ENCODE assay signal across 8 cellular contexts in genomic region chr12:6961278-6961694, GRCh38. TPM values are rescaled to one million over a fixed set of nuclear protein-coding genes. Genes with fewer than 3 reads are reported as not detected.
DNase-seq lines count a peak whose midpoint lies in the region; ATAC-seq lines count a peak whose summit lies in the region.

No MANE protein-coding gene starts in this region.

- DNase-seq in NOMO-1 (lab: John Stamatoyannopoulos, UW; ENCODE audit: unreplicated experiment in 2 of 2) (peak; percentile 12 to 61), NOMO-1 treated with dmso at 0.1 percent for 144 hours (lab: John Stamatoyannopoulos, UW; ENCODE audit: unreplicated experiment) (no peak), T follicular helper cell (ENCODE audit: low read depth) (peak; percentile 86), immature natural killer cell (peak; percentile 83 to 89 (median 83)), cerebellar nuclear complex (lab: John Stamatoyannopoulos, UW) (no peak)
- DNase-seq in activated naive CD8-positive, alpha-beta T cell treated with anti-CD3 and anti-CD28 coated beads, Interleukin-2, amount 50 U/mL, for 16 hours (ENCODE audit: low read depth, low spot score) = peak; percentile 86
- DNase-seq in stimulated activated CD4-positive, alpha-beta T cell treated with anti-CD3 and anti-CD28 coated beads, Interleukin-2, amount 100 ng/mL, for 24 hours = peak; percentile 93 to 94

- peaks cover 15 to 33% (median 16%) of the 10 kb centered on the region in 3 donors for H3K27me3 Mint-ChIP-seq in immature natural killer cell (ENCODE audit: low read depth in 3 of 3)

- peaks cover 21 to 49% (median 33%) of the 10 kb centered on the region in 3 donors for H3K36me3 Mint-ChIP-seq in immature natural killer cell

- H3K27ac Mint-ChIP-seq in immature natural killer cell = peak overlapping the region; percentile 95 to 99 (median 97)

- H3K9me3 Mint-ChIP-seq in immature natural killer cell = no peaks in the 10 kb centered on the region

- H3K4me1 Mint-ChIP-seq in immature natural killer cell = peaks cover 70 to 82% of the 10 kb centered on the region in 2 donors

- H3K4me3 Mint-ChIP-seq in immature natural killer cell = peak overlapping the region; percentile 70 to 82 (median 81)

- ATAC-seq in HG03469 (IDR thresholded peaks at IDR 0.05; ENCODE audit: unreplicated experiment) = no peak

RNA-seq across cellular contexts. Expression of gene PHB2, which starts 9.2 kb away (rescaled TPM):
- 100 to 1,000 TPM; 121 to 141 (median 136) TPM for polyA plus RNA-seq in immature natural killer cell

RNA-seq across cellular contexts. Expression of gene EMG1, which starts 9.4 kb away (rescaled TPM):
- polyA plus RNA-seq in immature natural killer cell = 10 to 100 TPM; 46.2 to 83.8 (median 65.5) TPM

RNA-seq across cellular contexts. Expression of gene PTPN6, which starts 10.1 kb away (rescaled TPM):
- 100 to 1,000 TPM; 231 to 513 (median 294) TPM for polyA plus RNA-seq in immature natural killer cell

RNA-seq across cellular contexts. Expression of gene C12orf57, which starts 17.5 kb away (rescaled TPM):
- 100 to 1,000 TPM in 2 of 3 donors, 10 to 100 TPM in 1; 83.7 to 315 (median 170) TPM for polyA plus RNA-seq in immature natural killer cell

RNA-seq across cellular contexts. Expression of gene RNU7-1, which starts 17.7 kb away (rescaled TPM):
- polyA plus RNA-seq in immature natural killer cell = not detected

Comparison
In these comparisons a context has a peak if more than half of its experiments do, and no peak if none do; other contexts are left out.
1. DNase-seq: peak in NOMO-1 (2 of 2), T follicular helper cell (single experiment), activated naive CD8-positive, alpha-beta T cell treated with anti-CD3 and anti-CD28 coated beads, Interleukin-2, amount 50 U/mL, for 16 hours (single experiment), immature natural killer cell (3 of 3) and stimulated activated CD4-positive, alpha-beta T cell treated with anti-CD3 and anti-CD28 coated beads, Interleukin-2, amount 100 ng/mL, for 24 hours (2 of 2); none in NOMO-1 treated with dmso at 0.1 percent for 144 hours (single experiment) and cerebellar nuclear complex (0 of 2).